In the genomic region with DNA sequence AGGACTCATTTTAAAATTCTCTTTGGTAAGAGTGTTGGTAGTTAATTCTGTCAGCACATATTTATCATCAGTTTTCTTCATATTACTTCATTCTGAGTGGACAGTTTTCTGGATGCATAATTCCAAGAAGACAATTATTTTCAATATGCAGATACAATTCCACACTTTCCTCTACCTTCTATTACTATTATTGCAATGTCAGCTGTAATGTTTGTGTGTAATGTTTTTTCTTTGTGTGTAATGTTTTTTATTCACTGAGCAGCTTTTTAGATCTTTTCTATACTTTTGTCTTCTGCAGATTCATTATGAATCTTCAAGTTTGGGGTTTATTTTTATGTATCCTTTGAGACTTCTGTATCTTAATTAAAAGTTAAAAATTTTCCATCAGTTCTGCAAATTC, we compare ENCODE assay signal across 5 cellular contexts.
TF ChIP-seq lines count a peak whose summit lies in the region.

No MANE protein-coding gene starts in this region.

TF ChIP-seq in HepG2, 621 proteins besides CTCF, POLR2A, EP300 and RAD21:
- TF ChIP-seq HDAC2 (CRISPR knock-in tag; IDR thresholded peaks at IDR 0.05) (no peak), MAFF (IDR thresholded peaks at IDR 0.05; ENCODE audit: low read depth, low read length) (peak; percentile 87), MAFK (conservative IDR thresholded peaks at IDR 0.05 in 1 of 2, IDR thresholded peaks at IDR 0.05 in 1 of 2; ENCODE audit: low read length in 2 of 2) (peak; percentile 77 to 88; a peak in 3 of 4 replicates)

TF ChIP-seq in A549, 52 proteins besides CTCF, POLR2A, EP300 and RAD21:
- TF ChIP-seq TP53 (CRISPR knock-in tag; IDR thresholded peaks at IDR 0.05), result no peak
- peak; percentile 82 for TF ChIP-seq MAFK (IDR thresholded peaks at IDR 0.05; ENCODE audit: partially characterized antibody)

TF ChIP-seq in IMR-90, 13 proteins besides CTCF, POLR2A, EP300 and RAD21:
- TF ChIP-seq FOS (IDR thresholded peaks at IDR 0.05; ENCODE audit: low read depth, low read length) (no peak), MAFK (IDR thresholded peaks at IDR 0.05; ENCODE audit: low read depth, low read length) (peak; percentile 81)

TF ChIP-seq in K562, 482 proteins besides CTCF, POLR2A, EP300 and RAD21:
- TF ChIP-seq CSDE1 (IDR thresholded peaks at IDR 0.05), result no peak
- TF ChIP-seq MAFF (IDR thresholded peaks at IDR 0.05; ENCODE audit: low read length), result peak; percentile 14; the same call in 1 of the 2 replicates
- TF ChIP-seq EHMT2 (IDR thresholded peaks at IDR 0.05), result no peak
- 0 out of 2 replicates have a peak, but pooled peaks have one; percentile 12 for TF ChIP-seq MAFK (IDR thresholded peaks at IDR 0.05; ENCODE audit: low read length)
- TF ChIP-seq C11orf30 (IDR thresholded peaks at IDR 0.05; ENCODE audit: low read depth), result peak; percentile 55
- no peak for TF ChIP-seq RBBP5 (IDR thresholded peaks at IDR 0.05; ENCODE audit: borderline replicate concordance, insufficient read depth, low read length, poor library complexity, severe bottlenecking)
- no peak for TF ChIP-seq ZNF668 (CRISPR knock-in tag; IDR thresholded peaks at IDR 0.05)
- TF ChIP-seq ZFP1 (CRISPR knock-in tag; IDR thresholded peaks at IDR 0.05), result no peak
- peak; percentile 85 for TF ChIP-seq ZNF316 (IDR thresholded peaks at IDR 0.05)

TF ChIP-seq in GM12891, 5 proteins besides CTCF, POLR2A, EP300 and RAD21:
- TF ChIP-seq PAX5 (IDR thresholded peaks at IDR 0.05; ENCODE audit: insufficient read depth, low read length, severe bottlenecking) (no peak), TAF1 (IDR thresholded peaks at IDR 0.05; ENCODE audit: low read depth, low read length) (no peak), SPI1 (IDR thresholded peaks at IDR 0.05; ENCODE audit: low read depth, low read length) (no peak), POLR2AphosphoS5 (IDR thresholded peaks at IDR 0.05; ENCODE audit: low read depth, low read length) (no peak), POU2F2 (IDR thresholded peaks at IDR 0.05; ENCODE audit: low read depth, low read length) (no peak)
